ENCODE assay signal across 8 cellular contexts in the genomic region with DNA sequence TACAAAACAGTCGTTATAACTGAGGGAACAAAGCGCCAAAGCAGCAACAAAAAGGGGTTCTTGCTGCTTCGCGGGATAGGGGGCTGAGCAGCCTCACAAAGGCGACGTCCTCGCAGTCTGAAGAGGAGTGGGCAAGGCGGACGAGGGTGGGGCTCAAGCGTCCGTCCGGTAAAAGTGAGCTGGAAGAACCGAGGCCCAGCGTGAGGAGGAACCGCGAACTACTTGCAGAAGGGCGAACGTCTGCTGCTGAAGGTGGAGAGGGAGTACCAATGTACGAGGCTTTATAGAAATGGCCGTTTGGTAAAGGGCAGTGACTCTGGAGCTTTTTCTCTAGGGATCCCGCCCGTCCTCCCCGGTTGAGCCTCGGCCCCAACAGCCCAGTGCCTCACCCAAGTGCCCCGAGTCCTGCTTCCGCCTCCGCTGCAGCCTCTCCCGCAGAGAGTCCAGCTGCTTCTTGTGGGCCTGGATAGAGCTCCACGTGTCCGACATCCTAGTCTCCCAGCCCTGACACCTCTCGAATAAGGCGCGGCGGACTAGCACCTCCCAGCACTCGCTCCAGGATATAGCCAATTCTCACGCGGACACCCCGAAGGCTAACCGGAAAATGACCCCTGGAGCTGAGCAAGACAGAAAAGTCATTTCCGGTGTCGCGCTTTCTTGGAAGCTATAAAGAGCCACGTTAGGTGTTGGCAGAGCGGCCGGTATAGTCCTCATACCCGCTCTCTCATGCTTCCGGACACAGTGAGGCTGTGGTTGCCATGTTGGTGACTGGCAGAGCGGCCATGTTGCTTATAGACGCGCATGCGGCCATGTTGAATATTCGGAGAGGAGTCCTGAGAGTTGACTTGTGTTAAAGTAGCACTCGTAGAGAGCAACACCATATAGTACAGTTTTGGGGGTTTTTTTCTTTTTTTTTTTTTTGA. TPM values are rescaled to one million over a fixed set of nuclear protein-coding genes. Genes with fewer than 3 reads are reported as not detected.
A peak's percentile ranks its signal among the peaks of the same experiment; 100 is the strongest.
DNase-seq lines count a peak whose midpoint lies in the region; ATAC-seq and TF ChIP-seq lines count a peak whose summit lies in the region.

Gene METTL3 (minus strand): TSS at position 606 of the 923 bp plus-strand sequence. CDS start 117 bp downstream, at position 489.

- WGBS in prostate gland = under 1% methylated on average over 53 of the region's 53 CpGs
- under 1% methylated on average over 53 of the region's 53 CpGs for WGBS in urinary bladder

- ATAC-seq in GM18498 (IDR thresholded peaks at IDR 0.05; ENCODE audit: unreplicated experiment) = peak; percentile 97
- peak; percentile 96 for ATAC-seq in HG02938 (IDR thresholded peaks at IDR 0.05; ENCODE audit: unreplicated experiment)
- peak; percentile 99 for ATAC-seq in left ventricle myocardium superior

- no peaks in the 10 kb centered on the region for H3K27me3 ChIP-seq in prostate gland (replicated peaks; ENCODE audit: insufficient read depth)

- no peaks in the 10 kb centered on the region for H3K9me3 ChIP-seq in prostate gland

- no peak for TF ChIP-seq CTCF in prostate gland (IDR thresholded peaks at IDR 0.05)

- peak; percentile 32 for TF ChIP-seq POLR2A in prostate gland (IDR thresholded peaks at IDR 0.05)

- no peaks in the 10 kb centered on the region for H3K4me1 ChIP-seq in prostate gland (replicated peaks)
- H3K4me1 ChIP-seq in urinary bladder (ENCODE audit: insufficient read depth) = peaks cover 1% of the 10 kb centered on the region

- intact Hi-C loops in left ventricle myocardium superior (cut with micrococcal nuclease) = no loop called here
- intact Hi-C loops in prostate gland (cut with DNase I) = no loop called here

- DNase-seq in NCI-H187 (lab: John Stamatoyannopoulos, UW) (peak; percentile 89 to 96), T-helper 2 cell (peak; percentile 73 to 98 (median 88)), left ventricle myocardium superior (peak; percentile 97), prostate gland (ENCODE audit: low spot score) (peak; percentile 98)

- peak within 1 kb of the TSS; percentile 71 to 82 for H3K4me3 ChIP-seq in prostate gland
- H3K4me3 ChIP-seq in urinary bladder (ENCODE audit: low read depth, low read length) = peak within 1 kb of the TSS; percentile 77

- H3K27ac ChIP-seq in angular gyrus (ENCODE audit: low read depth, low read length) = peak within 1 kb of the TSS; percentile 83
- peak within 1 kb of the TSS; percentile 81 to 83 for H3K27ac ChIP-seq in prostate gland
- H3K27ac ChIP-seq in urinary bladder (ENCODE audit: low read depth) = peak within 1 kb of the TSS; percentile 87

- no peaks in the 10 kb centered on the region for H3K36me3 ChIP-seq in prostate gland
- no peaks in the 10 kb centered on the region for H3K36me3 ChIP-seq in urinary bladder (ENCODE audit: insufficient read depth)

RNA-seq across cellular contexts. Expression of gene METTL3, which starts in this region (rescaled TPM):
- total RNA-seq in left ventricle myocardium superior (27.3 TPM), prostate gland (10 to 100 TPM; 48.3 to 71.5 TPM), urinary bladder (64.4 TPM)
- polyA plus RNA-seq in urinary bladder = 36.0 TPM

Comparison
In these comparisons a context has a peak if more than half of its experiments do, and no peak if none do; other contexts are left out.
1. Peak in every context shown above with its lines: DNase-seq, ATAC-seq, H3K4me3 ChIP-seq and H3K27ac ChIP-seq.